Comparison of ENCODE assay signal across 1 cellular context in genomic region chr11:67646535-67647336, GRCh38.
TF ChIP-seq lines count a peak whose summit lies in the region.

No MANE protein-coding gene starts in this region.

TF ChIP-seq in GM12878, 131 proteins besides CTCF, POLR2A, EP300 and RAD21 (continued from another document):
- TF ChIP-seq ZNF687 (IDR thresholded peaks at IDR 0.05): peak; percentile 68
- no peak for TF ChIP-seq TBL1XR1 (IDR thresholded peaks at IDR 0.05; ENCODE audit: low read depth, low read length)
